30 cellular contexts compared by ENCODE assay signal in the genomic region with DNA sequence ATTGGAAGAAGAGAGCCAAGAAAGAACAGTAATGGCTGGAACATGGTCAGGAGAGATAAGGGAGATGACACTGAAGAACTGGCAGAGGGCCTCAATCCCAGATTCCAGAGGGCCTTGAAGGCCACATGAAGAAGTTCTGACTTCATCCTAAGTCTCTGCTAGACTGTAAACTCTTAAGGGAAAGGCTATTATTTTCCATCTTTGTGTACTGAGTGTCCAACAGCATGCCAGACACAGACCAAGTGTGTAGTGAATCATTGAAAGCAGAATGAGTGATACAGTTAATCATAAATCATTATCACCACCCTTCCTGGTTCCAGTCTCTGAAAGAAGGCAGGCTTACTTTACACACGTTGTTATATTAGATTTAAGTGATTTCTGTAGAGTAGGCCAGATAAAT.
A peak's percentile ranks its signal among the peaks of the same experiment; 100 is the strongest.
DNase-seq lines count a peak whose midpoint lies in the region; ATAC-seq, FAIRE-seq and TF ChIP-seq lines count a peak whose summit lies in the region.
"Had no signal": no experiment of that assay in that cellular context is flagged by ENCODE, and none has a peak within 500 bp of the region (broad histone marks: within the 10 kb centered on the region; RNA-seq: fewer than 3 reads in every experiment).

No MANE protein-coding gene starts in this region.

- H2BK5ac ChIP-seq in mesenchymal stem cell (ENCODE audit: low read depth, low read length, poor library complexity, severe bottlenecking), result no peak overlapping the region

- H3K4me3 ChIP-seq in fibroblast of mammary gland (ENCODE audit: control insufficient read depth, low read depth, low read length) (no peak overlapping the region), mesenchymal stem cell (ENCODE audit: insufficient read depth in 1 of 2, low read depth in 1 of 2, low read length in 2 of 2) (no peak overlapping the region), kidney (ENCODE audit: low read length in 2 of 2) (no peak overlapping the region), right atrium auricular region (no peak overlapping the region)
- H3K4me3 ChIP-seq: gastroesophageal sphincter, hepatocyte, Peyer's patch, tibial artery, vagina had no signal

- H2AFZ ChIP-seq in mesenchymal stem cell (ENCODE audit: low read depth, low read length), result no peak overlapping the region
- H2AFZ ChIP-seq: hepatocyte had no signal

- no peak overlapping the region for H3K4ac ChIP-seq in mesenchymal stem cell (ENCODE audit: low read depth in 1 of 2, low read length in 2 of 2)

- WGBS in mesenchymal stem cell, result 87% methylated on average over 1 of the region's 1 CpG

- DNase-seq in AG20443 (ENCODE audit: low spot score) (peak; percentile 44), RKO (ENCODE audit: low spot score) (peak; percentile 16), fibroblast of mammary gland (ENCODE audit: low read depth) (peak; percentile 16), mesenchymal stem cell (peak; percentile 48), CD1c-positive myeloid dendritic cell (ENCODE audit: extremely low spot score) (no peak), kidney (no peak), right atrium auricular region (ENCODE audit: low spot score) (no peak)
- DNase-seq: activated CD4-positive, alpha-beta T cell treated with anti-CD3 and anti-CD28 coated beads, Interleukin-2, amount 10 ng/mL, durations not matched to agents 7 days and 5 days; anterior cingulate cortex; C1 segment of cervical spinal cord; caudate nucleus; COR-L47; cortex of kidney; effector memory CD4-positive, alpha-beta T cell; GOT3; NCI-H1694 treated with DMSO at 0.1 percent for 48 hours; NCI-H446 treated with DMSO at 0.1 percent for 48 hours; NCI-H774; Peyer's patch; stimulated activated CD4-positive, alpha-beta T cell treated with anti-CD3 and anti-CD28 coated beads, Interleukin-4, amount 100 ng/mL, for 24 hours; tibial artery; WERI-Rb-1 had no signal

- intact Hi-C loops in kidney (cut with DNase I), result no loop called here

- no peaks in the 10 kb centered on the region for H3K79me1 ChIP-seq in mesenchymal stem cell (replicated peaks; ENCODE audit: low read length, poor library complexity, severe bottlenecking)

- H2BK15ac ChIP-seq in mesenchymal stem cell (ENCODE audit: low read depth, poor library complexity, severe bottlenecking), result no peak overlapping the region

- H3K9ac ChIP-seq in mesenchymal stem cell (ENCODE audit: low read length) (no peak overlapping the region), kidney (ENCODE audit: low read length in 2 of 2) (no peak overlapping the region)

- H3K23ac ChIP-seq in mesenchymal stem cell (ENCODE audit: low read length in 2 of 2), result no peak overlapping the region

- no peak overlapping the region for H4K8ac ChIP-seq in mesenchymal stem cell (ENCODE audit: low read length)

- no peak overlapping the region for H3K18ac ChIP-seq in mesenchymal stem cell (ENCODE audit: low read depth in 1 of 2, low read length in 2 of 2)

- H3K27ac ChIP-seq in mesenchymal stem cell (ENCODE audit: low read length, poor library complexity, severe bottlenecking) (peak overlapping the region; percentile 63), kidney (ENCODE audit: low read depth in 2 of 2, low read length in 2 of 2) (no peak overlapping the region), right atrium auricular region (no peak overlapping the region)
- H3K27ac ChIP-seq: gastroesophageal sphincter, hepatocyte, neutrophil, Peyer's patch, tibial artery, vagina, WERI-Rb-1 had no signal

- H3K14ac ChIP-seq in mesenchymal stem cell (ENCODE audit: low read length in 2 of 2), result no peak overlapping the region

- no peak overlapping the region for H4K91ac ChIP-seq in mesenchymal stem cell (ENCODE audit: low read length)

- no peak overlapping the region for H2AK5ac ChIP-seq in mesenchymal stem cell (ENCODE audit: low read length, severe bottlenecking)

- peak overlapping the region; percentile 4 for H3K4me2 ChIP-seq in mesenchymal stem cell (ENCODE audit: low read length, poor library complexity, severe bottlenecking)
- H3K4me2 ChIP-seq: hepatocyte had no signal

- no peak for TF ChIP-seq CTCF in fibroblast of mammary gland (conservative IDR thresholded peaks at IDR 0.05; ENCODE audit: control insufficient read depth, insufficient read depth, low read depth, low read length)
- no peak for TF ChIP-seq CTCF in kidney (IDR thresholded peaks at IDR 0.05; ENCODE audit: borderline replicate concordance, extremely low read depth, insufficient read depth)
- no peak for TF ChIP-seq CTCF in right atrium auricular region (IDR thresholded peaks at IDR 0.05)

- no peaks in the 10 kb centered on the region for H3K27me3 ChIP-seq in mesenchymal stem cell (ENCODE audit: control insufficient read depth in 1 of 2, insufficient read depth in 1 of 2, low read length in 2 of 2)
- no peaks in the 10 kb centered on the region for H3K27me3 ChIP-seq in right atrium auricular region
- H3K27me3 ChIP-seq: gastroesophageal sphincter, hepatocyte, neutrophil, Peyer's patch, tibial artery, vagina had no signal

- no peak for FAIRE-seq in kidney (lab: Jason Lieb, UNC)
- FAIRE-seq: G401.6 had no signal

- ATAC-seq in HG03439 (IDR thresholded peaks at IDR 0.05; ENCODE audit: unreplicated experiment), result no peak
- ATAC-seq: activated naive CD4-positive, alpha-beta T cell treated with anti-CD3 and anti-CD28 coated beads, Interleukin-2, amount 50 U/mL, for 72 hours; gastroesophageal sphincter; left lobe of liver had no signal

- H3K9me3 ChIP-seq in mesenchymal stem cell (ENCODE audit: control insufficient read depth, low read length), result peaks cover 25% of the 10 kb centered on the region
- H3K9me3 ChIP-seq in kidney (ENCODE audit: control insufficient read depth in 1 of 2, low read length in 2 of 2), result no peaks in the 10 kb centered on the region
- no peaks in the 10 kb centered on the region for H3K9me3 ChIP-seq in right atrium auricular region
- H3K9me3 ChIP-seq: neutrophil, Peyer's patch, tibial artery, vagina had no signal

- H3K4me1 ChIP-seq in mesenchymal stem cell (ENCODE audit: control insufficient read depth, insufficient read depth, low read depth, low read length) (no peaks in the 10 kb centered on the region), kidney (ENCODE audit: control insufficient read depth in 1 of 2, insufficient read depth in 1 of 2, low read depth in 1 of 2, low read length in 2 of 2) (no peaks in the 10 kb centered on the region), right atrium auricular region (no peaks in the 10 kb centered on the region)
- H3K4me1 ChIP-seq: gastroesophageal sphincter, Peyer's patch, tibial artery had no signal

- no peak overlapping the region for H2BK120ac ChIP-seq in mesenchymal stem cell (ENCODE audit: low read depth, low read length)

- H3K36me3 ChIP-seq in mesenchymal stem cell (ENCODE audit: control insufficient read depth in 1 of 2, insufficient read depth in 2 of 2, low read depth in 1 of 2, low read length in 2 of 2) (no peaks in the 10 kb centered on the region), kidney (ENCODE audit: control insufficient read depth in 1 of 2, insufficient read depth in 2 of 2, low read length in 2 of 2) (no peaks in the 10 kb centered on the region), right atrium auricular region (no peaks in the 10 kb centered on the region)
- H3K36me3 ChIP-seq: gastroesophageal sphincter, neutrophil, Peyer's patch, tibial artery, vagina, WERI-Rb-1 had no signal

- H2BK12ac ChIP-seq in mesenchymal stem cell (ENCODE audit: low read length in 2 of 2), result no peak overlapping the region

Comparison
In these comparisons a context has a peak if more than half of its experiments do, and no peak if none do; other contexts are left out.
1. DNase-seq: peak in AG20443 (single experiment), RKO (single experiment), fibroblast of mammary gland (single experiment) and mesenchymal stem cell (single experiment); none in CD1c-positive myeloid dendritic cell (single experiment), kidney (single experiment) and right atrium auricular region (single experiment).